ENCODE assay signal across 24 cellular contexts in the genomic region with DNA sequence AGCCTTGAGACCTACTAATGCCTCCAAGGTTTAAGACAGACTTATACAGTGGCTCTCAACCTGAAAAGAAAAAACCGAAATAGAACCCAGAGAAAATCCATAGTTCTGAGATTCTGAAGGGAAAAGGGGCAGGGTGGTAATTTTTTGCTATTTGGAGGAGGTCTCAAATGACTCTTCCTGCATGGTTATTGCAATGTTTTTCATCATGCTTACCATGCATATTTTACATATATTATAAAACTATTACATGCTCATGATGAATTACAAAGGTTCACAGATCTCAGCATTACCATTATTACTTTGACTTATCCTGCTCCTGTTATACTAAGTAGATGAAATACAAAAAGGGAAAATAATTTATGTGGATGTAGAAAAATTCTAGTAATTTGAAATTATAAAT.
"Had no signal": no experiment of that assay in that cellular context is flagged by ENCODE, and none has a peak within 500 bp of the region (broad histone marks: within the 10 kb centered on the region; RNA-seq: fewer than 3 reads in every experiment).

No MANE protein-coding gene starts in this region.

- H3K4me1 Mint-ChIP-seq: mesothelial cell of epicardium; naive B cell; stimulated activated naive B cell treated with anti-CD40 and anti-IgM and Interleukin-4, amounts not matched to agents 10 μg/mL and 1 μg/mL and 100 μg/mL, for 72 hours had no signal

- H3K27me3 ChIP-seq: ovary, right atrium auricular region, right lobe of liver, stomach, testis, tibial artery, upper lobe of right lung had no signal

- H3K4me3 Mint-ChIP-seq: immature natural killer cell; mesothelial cell of epicardium; naive B cell; natural killer cell; stimulated activated naive B cell treated with anti-CD40 and anti-IgM and Interleukin-4, amounts not matched to agents 10 μg/mL and 1 μg/mL and 100 μg/mL, for 72 hours had no signal

- H3K4me3 ChIP-seq: left ventricle myocardium inferior, lung, ovary, right atrium auricular region, right lobe of liver, skin epidermis, stomach, testis, tibial artery, upper lobe of right lung had no signal

- H3K27ac Mint-ChIP-seq: immature natural killer cell; mesothelial cell of epicardium; naive B cell; natural killer cell; progenitor cell of endocrine pancreas; stimulated activated naive B cell treated with anti-CD40 and anti-IgM and Interleukin-4, amounts not matched to agents 10 μg/mL and 1 μg/mL and 100 μg/mL, for 72 hours had no signal

- H3K36me3 ChIP-seq: ovary, right lobe of liver, stomach, upper lobe of right lung had no signal

- H3K4me1 ChIP-seq: right atrium auricular region, right lobe of liver, stomach, testis, tibial artery, upper lobe of right lung had no signal

- H3K9me3 Mint-ChIP-seq: immature natural killer cell; naive B cell; natural killer cell; stimulated activated naive B cell treated with anti-CD40 and anti-IgM and Interleukin-4, amounts not matched to agents 10 μg/mL and 1 μg/mL and 100 μg/mL, for 72 hours had no signal

- DNase-seq: hypothalamus; immature natural killer cell; left ventricle myocardium inferior; mesendoderm; naive B cell; natural killer cell; ovary; right lobe of liver; stimulated activated CD4-positive, alpha-beta T cell treated with anti-CD3 and anti-CD28 coated beads, Interleukin-12 subunit alpha, Interleukin-12 subunit beta, amount 100 ng/mL, for 4 hours; stimulated activated CD4-positive, alpha-beta T cell treated with anti-CD3 and anti-CD28 coated beads, Interleukin-15, amount 100 ng/mL, for 24 hours; stimulated activated CD4-positive, alpha-beta T cell treated with anti-CD3 and anti-CD28 coated beads, Interleukin-2, amount 100 ng/mL, for 24 hours; stimulated activated CD4-positive, alpha-beta T cell treated with anti-CD3 and anti-CD28 coated beads, Interleukin-4, amount 100 ng/mL, for 1 hour; stimulated activated naive B cell treated with anti-CD40 and anti-IgM and Interleukin-4, amounts not matched to agents 10 μg/mL and 1 μg/mL and 100 μg/mL, for 72 hours; stimulated activated naive CD8-positive, alpha-beta T cell treated with anti-CD3 and anti-CD28 coated beads, Interleukin-15, Interleukin-2, amounts not matched to agents 100 U/mL and 50 U/mL, for 24 hours; stomach; testis; tibial artery; trophoblast cell; upper lobe of right lung had no signal

- H3K9me3 ChIP-seq: left ventricle myocardium inferior, ovary, right atrium auricular region, right lobe of liver, stomach, testis, tibial artery, upper lobe of right lung had no signal

- H3K27me3 Mint-ChIP-seq: naive B cell; progenitor cell of endocrine pancreas; stimulated activated naive B cell treated with anti-CD40 and anti-IgM and Interleukin-4, amounts not matched to agents 10 μg/mL and 1 μg/mL and 100 μg/mL, for 72 hours had no signal

- H3K36me3 Mint-ChIP-seq: naive B cell, natural killer cell had no signal

- ATAC-seq: natural killer cell; right lobe of liver; stimulated activated naive B cell treated with anti-CD40 and anti-IgM and Interleukin-4, amounts not matched to agents 10 μg/mL and 1 μg/mL and 100 μg/mL, for 72 hours; stimulated activated naive CD8-positive, alpha-beta T cell treated with anti-CD3 and anti-CD28 coated beads, Interleukin-15, Interleukin-2, amounts not matched to agents 100 U/mL and 50 U/mL, for 24 hours; upper lobe of right lung had no signal

- H3K27ac ChIP-seq: left ventricle myocardium inferior, ovary, right atrium auricular region, right lobe of liver, skin epidermis, stomach, testis, tibial artery, upper lobe of right lung had no signal
